Comparison of ENCODE assay signal across 30 cellular contexts in the genomic region with DNA sequence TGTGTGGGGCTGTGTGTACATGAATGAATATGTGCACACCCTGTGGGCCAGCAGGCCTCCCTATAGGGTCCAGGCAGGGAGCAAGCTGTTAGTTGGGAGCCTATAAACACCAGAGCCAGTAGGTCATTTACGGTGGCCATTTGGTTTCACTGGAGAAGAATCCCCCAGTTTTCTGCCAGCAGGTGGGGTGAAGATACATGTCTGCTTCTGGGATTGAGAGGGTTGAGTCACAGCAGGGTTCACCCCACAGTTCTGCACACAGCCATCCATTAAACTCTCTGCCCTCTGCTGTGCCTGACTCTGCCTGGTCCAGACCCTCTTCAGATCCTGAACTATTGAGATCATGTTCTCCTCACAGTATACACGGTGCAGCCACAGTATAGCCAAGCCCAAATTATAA. TPM values are rescaled to one million over a fixed set of nuclear protein-coding genes. Genes with fewer than 3 reads are reported as not detected.
DNase-seq lines count a peak whose midpoint lies in the region; ATAC-seq and TF ChIP-seq lines count a peak whose summit lies in the region.
"Had no signal": no experiment of that assay in that cellular context is flagged by ENCODE, and none has a peak within 500 bp of the region (broad histone marks: within the 10 kb centered on the region; RNA-seq: fewer than 3 reads in every experiment).

No MANE protein-coding gene starts in this region.

- no peak overlapping the region for H3K9ac ChIP-seq in HCT116 (ENCODE audit: low read length)
- H3K9ac ChIP-seq: BLaER1, KMS-11 had no signal

- TF ChIP-seq CTCF in HCT116 (IDR thresholded peaks at IDR 0.05 in 2 of 3, conservative IDR thresholded peaks at IDR 0.05 in 1 of 3; ENCODE audit: borderline replicate concordance in 1 of 3, insufficient read depth in 1 of 3, low read depth in 2 of 3, low read length in 2 of 3), result no peak

- ATAC-seq in HCT116, result no peak
- ATAC-seq in HG03354 (IDR thresholded peaks at IDR 0.05; ENCODE audit: poor library complexity, severe bottlenecking, unreplicated experiment), result no peak
- no peak for ATAC-seq in GM21717 (IDR thresholded peaks at IDR 0.05; ENCODE audit: unreplicated experiment)
- ATAC-seq: left lung, natural killer cell, SK-N-SH treated with all-trans-retinoic acid at 6 μM for 48 hours had no signal

- peak; percentile 10; the same call in 1 of the 2 replicates for TF ChIP-seq RAD21 in HCT116 (IDR thresholded peaks at IDR 0.05; ENCODE audit: low read depth)

- H3K4me1 ChIP-seq in HCT116 (ENCODE audit: control insufficient read depth in 1 of 2, insufficient read depth in 2 of 2, low read length in 2 of 2), result no peaks in the 10 kb centered on the region
- H3K4me1 ChIP-seq: BLaER1, left lung, right atrium auricular region had no signal

- H3K4me3 ChIP-seq in HCT116 (replicated peaks in 1 of 2; ENCODE audit: low read depth in 1 of 2, low read length in 2 of 2), result no peak overlapping the region
- H3K4me3 ChIP-seq: BLaER1, left lung, right atrium auricular region had no signal

- H3K27me3 ChIP-seq in HCT116 (ENCODE audit: insufficient read depth, low read length), result peaks cover 7% of the 10 kb centered on the region; the same call in 1 of the 2 replicates
- H3K27me3 ChIP-seq: BLaER1, right atrium auricular region had no signal

- no peaks in the 10 kb centered on the region for H3K9me3 ChIP-seq in HCT116 (ENCODE audit: control insufficient read depth in 1 of 2, insufficient read depth in 1 of 2, low read depth in 1 of 2, low read length in 2 of 2)
- H3K9me3 ChIP-seq: BLaER1, left lung, right atrium auricular region had no signal

- H3K79me2 ChIP-seq in HCT116 (ENCODE audit: insufficient read depth, low read length), result no peaks in the 10 kb centered on the region

- CTCF ChIA-PET in activated CD4-positive, alpha-beta memory T cell treated with anti-CD3 and anti-CD28 coated beads for 36 hours (lab: Charles Lee), result no interaction called here
- CTCF ChIA-PET in activated CD4-positive, alpha-beta memory T cell treated with anti-CD3 and anti-CD28 coated beads, Interleukin-2, amount 10 ng/mL, durations not matched to agents 7 days and 5 days (lab: Charles Lee), result no interaction called here
- CTCF ChIA-PET in HCT116 (lab: Charles Lee), result no interaction called here

- no peaks in the 10 kb centered on the region for H3K4me1 Mint-ChIP-seq in activated CD4-positive, alpha-beta memory T cell treated with anti-CD3 and anti-CD28 coated beads for 36 hours (ENCODE audit: low read depth)
- H3K4me1 Mint-ChIP-seq in activated CD4-positive, alpha-beta memory T cell treated with anti-CD3 and anti-CD28 coated beads, Interleukin-2, amount 10 ng/mL, durations not matched to agents 7 days and 5 days, result no peaks in the 10 kb centered on the region
- H3K4me1 Mint-ChIP-seq: activated naive CD4-positive, alpha-beta T cell treated with anti-CD3 and anti-CD28 coated beads, Interleukin-2, amount 50 U/mL, for 24 hours; natural killer cell had no signal

- BruUV-seq in HCT116 (replicated peaks; lab: Mats Ljungman, UMichigan), result no TSS peak

- intact Hi-C loops in activated CD4-positive, alpha-beta memory T cell treated with anti-CD3 and anti-CD28 coated beads for 36 hours (cut with micrococcal nuclease), result no loop called here
- intact Hi-C loops in HCT116 (cut with micrococcal nuclease), result no loop called here

- no peaks in the 10 kb centered on the region for H3K9me3 Mint-ChIP-seq in activated CD4-positive, alpha-beta memory T cell treated with anti-CD3 and anti-CD28 coated beads for 36 hours
- no peaks in the 10 kb centered on the region for H3K9me3 Mint-ChIP-seq in activated CD4-positive, alpha-beta memory T cell treated with anti-CD3 and anti-CD28 coated beads, Interleukin-2, amount 10 ng/mL, durations not matched to agents 7 days and 5 days
- H3K9me3 Mint-ChIP-seq: activated naive CD4-positive, alpha-beta T cell treated with anti-CD3 and anti-CD28 coated beads, Interleukin-2, amount 50 U/mL, for 24 hours; natural killer cell had no signal

- no peak for TF ChIP-seq POLR2A in HCT116 (IDR thresholded peaks at IDR 0.05; ENCODE audit: borderline replicate concordance, extremely low read depth, insufficient read depth, insufficient read length)

- H3K36me3 Mint-ChIP-seq in activated CD4-positive, alpha-beta memory T cell treated with anti-CD3 and anti-CD28 coated beads for 36 hours, result no peaks in the 10 kb centered on the region
- H3K36me3 Mint-ChIP-seq in activated CD4-positive, alpha-beta memory T cell treated with anti-CD3 and anti-CD28 coated beads, Interleukin-2, amount 10 ng/mL, durations not matched to agents 7 days and 5 days (ENCODE audit: low read depth), result no peaks in the 10 kb centered on the region
- H3K36me3 Mint-ChIP-seq: activated naive CD4-positive, alpha-beta T cell treated with anti-CD3 and anti-CD28 coated beads, Interleukin-2, amount 50 U/mL, for 24 hours; natural killer cell had no signal

- RAD21 ChIA-PET in HCT116 (lab: Charles Lee; ENCODE audit: low non-redundant PET in 1 of 2, low total read pairs in 2 of 2, uncharacterized antibody in 2 of 2, unreplicated experiment in 2 of 2), result no interaction called here

- H3K27ac ChIP-seq in HCT116 (ENCODE audit: low read depth, low read length), result no peak overlapping the region
- H3K27ac ChIP-seq: BLaER1, KMS-11, left lung, right atrium auricular region, RWPE1 had no signal

- no peaks in the 10 kb centered on the region for H4K20me1 ChIP-seq in HCT116 (ENCODE audit: insufficient read depth)
- H4K20me1 ChIP-seq: BLaER1 had no signal

- no peak overlapping the region for H2AFZ ChIP-seq in HCT116 (ENCODE audit: low read depth, low read length, poor library complexity, severe bottlenecking)

- H3K4me3 Mint-ChIP-seq in activated CD4-positive, alpha-beta memory T cell treated with anti-CD3 and anti-CD28 coated beads for 36 hours, result no peak overlapping the region
- no peak overlapping the region for H3K4me3 Mint-ChIP-seq in activated CD4-positive, alpha-beta memory T cell treated with anti-CD3 and anti-CD28 coated beads, Interleukin-2, amount 10 ng/mL, durations not matched to agents 7 days and 5 days
- H3K4me3 Mint-ChIP-seq: activated naive CD4-positive, alpha-beta T cell treated with anti-CD3 and anti-CD28 coated beads, Interleukin-2, amount 50 U/mL, for 24 hours; natural killer cell had no signal

- no peak overlapping the region for H3K27ac Mint-ChIP-seq in activated CD4-positive, alpha-beta memory T cell treated with anti-CD3 and anti-CD28 coated beads for 36 hours
- H3K27ac Mint-ChIP-seq in activated CD4-positive, alpha-beta memory T cell treated with anti-CD3 and anti-CD28 coated beads, Interleukin-2, amount 10 ng/mL, durations not matched to agents 7 days and 5 days, result no peak overlapping the region
- H3K27ac Mint-ChIP-seq: activated naive CD4-positive, alpha-beta T cell treated with anti-CD3 and anti-CD28 coated beads, Interleukin-2, amount 50 U/mL, for 24 hours; natural killer cell had no signal

- H3K27me3 Mint-ChIP-seq in activated CD4-positive, alpha-beta memory T cell treated with anti-CD3 and anti-CD28 coated beads for 36 hours, result peaks cover 12% of the 10 kb centered on the region
- peaks cover 7% of the 10 kb centered on the region for H3K27me3 Mint-ChIP-seq in activated CD4-positive, alpha-beta memory T cell treated with anti-CD3 and anti-CD28 coated beads, Interleukin-2, amount 10 ng/mL, durations not matched to agents 7 days and 5 days

- peak; percentile 13 for DNase-seq in activated CD4-positive, alpha-beta memory T cell treated with anti-CD3 and anti-CD28 coated beads for 36 hours
- DNase-seq in activated CD4-positive, alpha-beta memory T cell treated with anti-CD3 and anti-CD28 coated beads, Interleukin-2, amount 10 ng/mL, durations not matched to agents 7 days and 5 days, result no peak
- DNase-seq in HCT116 (ENCODE audit: low read depth, low spot score), result no peak
- DNase-seq in RPMI7951 (ENCODE audit: low read depth), result peak; percentile 15
- peak; percentile 2 for DNase-seq in renal cortical epithelial cell (ENCODE audit: low read depth)
- no peak for DNase-seq in GDM1 (lab: John Stamatoyannopoulos, UW)
- DNase-seq: activated CD4-positive, CD25-positive, alpha-beta regulatory T cell; aorta; central memory CD4-positive, alpha-beta T cell; erythroblast; foreskin melanocyte; H7; left lung; natural killer cell; NCI-H1105 treated with DMSO at 0.1 percent for 48 hours; NCI-H2029 treated with DMSO at 0.1 percent for 48 hours; NCI-H446 treated with DMSO at 0.1 percent for 48 hours; stimulated activated CD4-positive, alpha-beta T cell treated with anti-CD3 and anti-CD28 coated beads, Interleukin-12 subunit alpha, Interleukin-12 subunit beta, amount 100 ng/mL, for 4 hours; stimulated activated CD4-positive, alpha-beta T cell treated with anti-CD3 and anti-CD28 coated beads, Interleukin-4, amount 100 ng/mL, for 4 hours; T-helper 9 cell; trophoblast cell had no signal

- POLR2A ChIA-PET in activated CD4-positive, alpha-beta memory T cell treated with anti-CD3 and anti-CD28 coated beads for 36 hours (lab: Charles Lee), result no interaction called here
- POLR2A ChIA-PET in activated CD4-positive, alpha-beta memory T cell treated with anti-CD3 and anti-CD28 coated beads, Interleukin-2, amount 10 ng/mL, durations not matched to agents 7 days and 5 days (lab: Charles Lee), result no interaction called here
- POLR2A ChIA-PET in HCT116 (lab: Charles Lee), result no interaction called here

- no peak overlapping the region for H3K4me2 ChIP-seq in HCT116 (ENCODE audit: low read length)
- H3K4me2 ChIP-seq: BLaER1, KMS-11 had no signal

- H3K36me3 ChIP-seq in HCT116 (ENCODE audit: control insufficient read depth in 1 of 2, insufficient read depth in 2 of 2, low read length in 2 of 2), result no peaks in the 10 kb centered on the region
- H3K36me3 ChIP-seq: BLaER1, left lung, right atrium auricular region had no signal

- H3K9me2 ChIP-seq in HCT116 (ENCODE audit: insufficient read depth), result no peaks in the 10 kb centered on the region

TF ChIP-seq in HCT116, 20 proteins besides CTCF, POLR2A, EP300 and RAD21 (continues in another document):
- TF ChIP-seq CBX3 (IDR thresholded peaks at IDR 0.05; ENCODE audit: low read depth) (no peak), ZFX (IDR thresholded peaks at IDR 0.05) (no peak), YY1 (IDR thresholded peaks at IDR 0.05; ENCODE audit: extremely low read depth, insufficient replicate concordance, low read depth, low read length) (no peak), JUND (IDR thresholded peaks at IDR 0.05) (no peak), TCF7L2 (IDR thresholded peaks at IDR 0.05; ENCODE audit: borderline replicate concordance, extremely low read depth, insufficient read depth, insufficient read length) (no peak)
- TF ChIP-seq, protein P1, sequence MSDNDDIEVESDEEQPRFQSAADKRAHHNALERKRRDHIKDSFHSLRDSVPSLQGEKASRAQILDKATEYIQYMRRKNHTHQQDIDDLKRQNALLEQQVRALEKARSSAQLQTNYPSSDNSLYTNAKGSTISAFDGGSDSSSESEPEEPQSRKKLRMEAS (IDR thresholded peaks at IDR 0.05), result no peak

RNA-seq across cellular contexts. Expression of a gene that starts 34.9 kb away (rescaled TPM):
- total RNA-seq in activated CD4-positive, alpha-beta memory T cell treated with anti-CD3 and anti-CD28 coated beads for 36 hours, result under 1 TPM; 0.29 to 0.71 TPM
- not detected for total RNA-seq in activated CD4-positive, alpha-beta memory T cell treated with anti-CD3 and anti-CD28 coated beads, Interleukin-2, amount 10 ng/mL, durations not matched to agents 7 days and 5 days
- 0.12 TPM for total RNA-seq in HCT116 (2021; ENCODE audit: unreplicated experiment)
- 0.07 and 0.09 TPM in 2 replicates for polyA plus RNA-seq in HCT116 (2012)
- not detected in 2 replicates for total RNA-seq in RPMI7951 (2014; rRNA removed; shearing (Covaris generic))
- total RNA-seq in renal cortical epithelial cell, result 0.10 TPM in 1 of 2 replicates, not detected in the other
- total RNA-seq: aorta, H7, natural killer cell, osteocyte had no signal

Comparison
In these comparisons a context has a peak if more than half of its experiments do, and no peak if none do; other contexts are left out.
1. DNase-seq: peak in activated CD4-positive, alpha-beta memory T cell treated with anti-CD3 and anti-CD28 coated beads for 36 hours (single experiment), RPMI7951 (single experiment) and renal cortical epithelial cell (single experiment); none in activated CD4-positive, alpha-beta memory T cell treated with anti-CD3 and anti-CD28 coated beads, Interleukin-2, amount 10 ng/mL, durations not matched to agents 7 days and 5 days (single experiment), HCT116 (single experiment) and GDM1 (single experiment).